8 cellular contexts compared by ENCODE assay signal in genomic region chr11:65427691-65428577, GRCh38. TPM values are rescaled to one million over a fixed set of nuclear protein-coding genes. Genes with fewer than 3 reads are reported as not detected.
DNase-seq lines count a peak whose midpoint lies in the region; ATAC-seq, FAIRE-seq and TF ChIP-seq lines count a peak whose summit lies in the region.

No MANE protein-coding gene starts in this region.

- H3K4me1 ChIP-seq in parathyroid adenoma = peaks cover 12% of the 10 kb centered on the region

- ATAC-seq in activated CD8-positive, alpha-beta T cell treated with anti-CD3 and anti-CD28 coated beads, Interleukin-2, amount 10 ng/mL, durations not matched to agents 7 days and 5 days = peak; percentile 0
- ATAC-seq in GM21367 (IDR thresholded peaks at IDR 0.05; ENCODE audit: unreplicated experiment) = no peak

- H3K9me3 ChIP-seq in parathyroid adenoma (ENCODE audit: control insufficient read depth, low read length) = no peaks in the 10 kb centered on the region

- H3K27ac Mint-ChIP-seq in activated CD8-positive, alpha-beta T cell treated with anti-CD3 and anti-CD28 coated beads, Interleukin-2, amount 10 ng/mL, durations not matched to agents 7 days and 5 days = peak overlapping the region; percentile 100

- H3K79me2 ChIP-seq in parathyroid adenoma = peaks cover 81% of the 10 kb centered on the region

- DNase-seq in HT1080 (ENCODE audit: low read depth) (peak; percentile 83), fibroblast of peridontal ligament (ENCODE audit: extremely low read depth) (peak; percentile 84), urothelium cell line (ENCODE audit: low spot score) (no peak), SKM-1 treated with dmso at 0.1 percent for 144 hours (lab: John Stamatoyannopoulos, UW; ENCODE audit: unreplicated experiment) (no peak)
- DNase-seq in activated CD8-positive, alpha-beta T cell treated with anti-CD3 and anti-CD28 coated beads, Interleukin-2, amount 10 ng/mL, durations not matched to agents 7 days and 5 days = no peak

- TF ChIP-seq CTCF in C4-2B (conservative IDR thresholded peaks at IDR 0.05) (no peak), parathyroid adenoma (IDR thresholded peaks at IDR 0.05) (no peak)

- H2AFZ ChIP-seq in parathyroid adenoma = no peak overlapping the region

- peaks cover 29% of the 10 kb centered on the region for H3K36me3 ChIP-seq in parathyroid adenoma (ENCODE audit: control insufficient read depth, insufficient read depth, low read length)

- no peaks in the 10 kb centered on the region for H3K27me3 ChIP-seq in parathyroid adenoma (ENCODE audit: control insufficient read depth, insufficient read depth, low read length)

- H3K27me3 Mint-ChIP-seq in activated CD8-positive, alpha-beta T cell treated with anti-CD3 and anti-CD28 coated beads, Interleukin-2, amount 10 ng/mL, durations not matched to agents 7 days and 5 days (ENCODE audit: low read depth) = no peaks in the 10 kb centered on the region

- H3K9me3 Mint-ChIP-seq in activated CD8-positive, alpha-beta T cell treated with anti-CD3 and anti-CD28 coated beads, Interleukin-2, amount 10 ng/mL, durations not matched to agents 7 days and 5 days (ENCODE audit: insufficient read depth) = no peaks in the 10 kb centered on the region

- H3K27ac ChIP-seq in C4-2B (peak overlapping the region; percentile 63), parathyroid adenoma (peak overlapping the region; percentile 100)

- POLR2A ChIA-PET in activated CD8-positive, alpha-beta T cell treated with anti-CD3 and anti-CD28 coated beads, Interleukin-2, amount 10 ng/mL, durations not matched to agents 7 days and 5 days (lab: Charles Lee) = interaction anchor here (3.1 to 19.6 kb wide), 4 partner anchors 8 to 74 kb away, joined by 11 to 4167 read pairs (median 182); partner anchors contain the start of genes FRMD8, MALAT1, NEAT1 and SLC25A45

- H3K4me2 ChIP-seq in parathyroid adenoma (ENCODE audit: low read length) = peak overlapping the region; percentile 80

- H3K9ac ChIP-seq in parathyroid adenoma = peak overlapping the region; percentile 95

- no peak for FAIRE-seq in urothelium cell line (lab: Jason Lieb, UNC)

- peaks cover 66% of the 10 kb centered on the region for H3K4me1 Mint-ChIP-seq in activated CD8-positive, alpha-beta T cell treated with anti-CD3 and anti-CD28 coated beads, Interleukin-2, amount 10 ng/mL, durations not matched to agents 7 days and 5 days (ENCODE audit: low read depth)

- peaks cover 76% of the 10 kb centered on the region for H3K36me3 Mint-ChIP-seq in activated CD8-positive, alpha-beta T cell treated with anti-CD3 and anti-CD28 coated beads, Interleukin-2, amount 10 ng/mL, durations not matched to agents 7 days and 5 days (ENCODE audit: low read depth)

- CTCF ChIA-PET in activated CD8-positive, alpha-beta T cell treated with anti-CD3 and anti-CD28 coated beads, Interleukin-2, amount 10 ng/mL, durations not matched to agents 7 days and 5 days (lab: Charles Lee) = interaction anchor here (0.9 to 14.1 kb wide), 2 partner anchors 10 to 76 kb away, joined by 3 to 538 read pairs; partner anchors contain the start of gene MALAT1

- H3K4me3 Mint-ChIP-seq in activated CD8-positive, alpha-beta T cell treated with anti-CD3 and anti-CD28 coated beads, Interleukin-2, amount 10 ng/mL, durations not matched to agents 7 days and 5 days = peak overlapping the region; percentile 87

- peak overlapping the region; percentile 93 for H3K4me3 ChIP-seq in parathyroid adenoma (ENCODE audit: low read depth, low read length)

RNA-seq across cellular contexts. Expression of gene NEAT1, which starts 5.3 kb away (rescaled TPM):
- total RNA-seq in HT1080 (2014; rRNA removed; shearing (Covaris generic)) = 7.9 and 12.9 TPM in 2 replicates
- 77.8 and 83.7 TPM in 2 replicates for polyA plus RNA-seq in HT1080 (2015; cell fraction: cytosol; rRNA removed)
- polyA plus RNA-seq in HT1080 (2015; cell fraction: nucleus; rRNA removed) = 1,405 and 1,942 TPM in 2 replicates
- 100 to 1,000 TPM; 212 to 254 TPM for total RNA-seq in activated CD8-positive, alpha-beta T cell treated with anti-CD3 and anti-CD28 coated beads, Interleukin-2, amount 10 ng/mL, durations not matched to agents 7 days and 5 days

RNA-seq across cellular contexts. Expression of gene FRMD8, which starts 41.5 kb away (rescaled TPM):
- 26.4 and 32.1 TPM in 2 replicates for total RNA-seq in HT1080 (2014; rRNA removed; shearing (Covaris generic))
- 19.1 and 22.2 TPM in 2 replicates for polyA plus RNA-seq in HT1080 (2015; cell fraction: cytosol; rRNA removed)
- polyA plus RNA-seq in HT1080 (2015; cell fraction: nucleus; rRNA removed) = 31.7 and 34.4 TPM in 2 replicates
- 10 to 100 TPM; 51.0 to 54.7 TPM for total RNA-seq in activated CD8-positive, alpha-beta T cell treated with anti-CD3 and anti-CD28 coated beads, Interleukin-2, amount 10 ng/mL, durations not matched to agents 7 days and 5 days

RNA-seq across cellular contexts. Expression of gene SLC25A45, which starts 45.5 kb away (rescaled TPM):
- 1.4 and 1.9 TPM in 2 replicates for total RNA-seq in HT1080 (2014; rRNA removed; shearing (Covaris generic))
- 2.0 and 2.8 TPM in 2 replicates for polyA plus RNA-seq in HT1080 (2015; cell fraction: cytosol; rRNA removed)
- polyA plus RNA-seq in HT1080 (2015; cell fraction: nucleus; rRNA removed) = 6.7 and 11.5 TPM in 2 replicates
- total RNA-seq in activated CD8-positive, alpha-beta T cell treated with anti-CD3 and anti-CD28 coated beads, Interleukin-2, amount 10 ng/mL, durations not matched to agents 7 days and 5 days = 10 to 100 TPM; 24.5 to 28.2 TPM

Comparison
In these comparisons a context has a peak if more than half of its experiments do, and no peak if none do; other contexts are left out.
1. DNase-seq: peak in HT1080 (single experiment) and fibroblast of peridontal ligament (single experiment); none in activated CD8-positive, alpha-beta T cell treated with anti-CD3 and anti-CD28 coated beads, Interleukin-2, amount 10 ng/mL, durations not matched to agents 7 days and 5 days (single experiment), urothelium cell line (single experiment) and SKM-1 treated with dmso at 0.1 percent for 144 hours (single experiment).
2. RNA of gene NEAT1, which starts 5.3 kb away (total RNA-seq): 212 to 254 TPM in activated CD8-positive, alpha-beta T cell treated with anti-CD3 and anti-CD28 coated beads, Interleukin-2, amount 10 ng/mL, durations not matched to agents 7 days and 5 days; 7.9 to 12.9 TPM in HT1080; every median in the first group is over 10 times any median in the second.